Comparison of ENCODE assay signal across 1 cellular context in genomic region chr2:238061310-238062202, GRCh38.
A peak's percentile ranks its signal among the peaks of the same experiment; 100 is the strongest.
TF ChIP-seq lines count a peak whose summit lies in the region.

No MANE protein-coding gene starts in this region.

TF ChIP-seq in HepG2, 621 proteins besides CTCF, POLR2A, EP300 and RAD21 (continued from another document):
- TF ChIP-seq USF2 (IDR thresholded peaks at IDR 0.05; ENCODE audit: low read depth, low read length), result peak; percentile 39
- no peak for TF ChIP-seq USF2 (CRISPR knock-in tag; IDR thresholded peaks at IDR 0.05; ENCODE audit: borderline replicate concordance)
- TF ChIP-seq ZNF569 (CRISPR knock-in tag; IDR thresholded peaks at IDR 0.05; ENCODE audit: borderline replicate concordance), result no peak
- no peak for TF ChIP-seq ZBTB8A (CRISPR knock-in tag; IDR thresholded peaks at IDR 0.05; ENCODE audit: borderline replicate concordance, low read depth)
- TF ChIP-seq ZSCAN29 (CRISPR knock-in tag; conservative IDR thresholded peaks at IDR 0.05), result no peak
- TF ChIP-seq ZFP62 (CRISPR knock-in tag; IDR thresholded peaks at IDR 0.05), result no peak
- no peak for TF ChIP-seq MIER2 (CRISPR knock-in tag; IDR thresholded peaks at IDR 0.05)
- TF ChIP-seq NPAS2 (CRISPR knock-in tag; IDR thresholded peaks at IDR 0.05; ENCODE audit: borderline replicate concordance), result no peak
